ENCODE assay signal across 2 cellular contexts in genomic region chr15:100043069-100043641, GRCh38.
TF ChIP-seq lines count a peak whose summit lies in the region.

No MANE protein-coding gene starts in this region.

TF ChIP-seq in A549, 52 proteins besides CTCF, POLR2A, EP300 and RAD21 (continued from another document):
- TF ChIP-seq HMGXB4 (CRISPR knock-in tag; IDR thresholded peaks at IDR 0.05; ENCODE audit: borderline replicate concordance) (no peak), FOSL2 (IDR thresholded peaks at IDR 0.05) (no peak), FOSL2 (CRISPR knock-in tag; IDR thresholded peaks at IDR 0.05) (peak; percentile 64), MAZ (IDR thresholded peaks at IDR 0.05; ENCODE audit: borderline replicate concordance, low read depth, low read length) (no peak), HDAC2 (IDR thresholded peaks at IDR 0.05) (no peak)

TF ChIP-seq in Ishikawa, 13 proteins besides CTCF, POLR2A, EP300 and RAD21 (continued from another document):
- no peak for TF ChIP-seq REST (IDR thresholded peaks at IDR 0.05; ENCODE audit: low read depth)
